Comparison of ENCODE assay signal across 28 cellular contexts in genomic region chr4:1109898-1110506, GRCh38. TPM values are rescaled to one million over a fixed set of nuclear protein-coding genes. Genes with fewer than 3 reads are reported as not detected.
DNase-seq lines count a peak whose midpoint lies in the region; ATAC-seq and TF ChIP-seq lines count a peak whose summit lies in the region.
"Had no signal": no experiment of that assay in that cellular context is flagged by ENCODE, and none has a peak within 500 bp of the region (broad histone marks: within the 10 kb centered on the region; RNA-seq: fewer than 3 reads in every experiment).

No MANE protein-coding gene starts in this region.

- no peaks in the 10 kb centered on the region for H3F3A ChIP-seq in MM.1S (ENCODE audit: insufficient read depth, low read length)

- H3K4me3 Mint-ChIP-seq in glutamatergic neuron (ENCODE audit: unreplicated experiment) (peak overlapping the region; percentile 3), progenitor cell of endocrine pancreas (ENCODE audit: low read depth) (no peak overlapping the region)
- H3K4me3 Mint-ChIP-seq: activated naive CD4-positive, alpha-beta T cell treated with anti-CD3 and anti-CD28 coated beads, Interleukin-2, amount 50 U/mL, for 24 hours; CD4-positive, alpha-beta memory T cell; dendritic cell treated with granulocyte-macrophage colony-stimulating factor and Interleukin-4, amounts not matched to agents 40 ng/mL and 50 ng/mL, for 4 days; naive B cell; T-helper 2 cell treated with Interferon-gamma antibody and Interleukin-4, amounts not matched to agents 5 μg/mL and 100 μg/mL, for 36 hours had no signal

- H2AFZ ChIP-seq in MM.1S (ENCODE audit: low read length): no peak overlapping the region

- H3K9me2 ChIP-seq in MM.1S (replicated peaks; ENCODE audit: insufficient read depth, low read length): no peaks in the 10 kb centered on the region
- H3K9me2 ChIP-seq: SK-N-SH had no signal

- H3K36me3 ChIP-seq in BLaER1 treated with 17β-estradiol and CSF1 and Interleukin-3, amounts not matched to agents 10 nM and 100 nM: no peaks in the 10 kb centered on the region
- H3K36me3 ChIP-seq in MM.1S (replicated peaks; ENCODE audit: insufficient read depth, low read length): no peaks in the 10 kb centered on the region
- H3K36me3 ChIP-seq in tibial nerve: no peaks in the 10 kb centered on the region
- H3K36me3 ChIP-seq: thoracic aorta had no signal

- no peaks in the 10 kb centered on the region for H4K20me1 ChIP-seq in BLaER1 treated with 17β-estradiol and CSF1 and Interleukin-3, amounts not matched to agents 10 nM and 100 nM
- H4K20me1 ChIP-seq in MM.1S (ENCODE audit: insufficient read depth, low read length): no peaks in the 10 kb centered on the region

- H3K4me2 ChIP-seq in BLaER1 treated with 17β-estradiol and CSF1 and Interleukin-3, amounts not matched to agents 10 nM and 100 nM: peak overlapping the region in 8 of 11 experiments; percentile 11 to 90 (median 45); a peak in 14 of 22 replicates
- H3K4me2 ChIP-seq in MM.1S (ENCODE audit: low read depth, low read length): peak overlapping the region; percentile 9; the same call in 1 of the 2 replicates
- H3K4me2 ChIP-seq: SK-N-SH had no signal

- no peak overlapping the region for H3K4me3 ChIP-seq in BLaER1 treated with 17β-estradiol and CSF1 and Interleukin-3, amounts not matched to agents 10 nM and 100 nM
- H3K4me3 ChIP-seq in MM.1S (ENCODE audit: low read length): no peak overlapping the region
- no peak overlapping the region for H3K4me3 ChIP-seq in tibial nerve
- H3K4me3 ChIP-seq: thoracic aorta had no signal

- H3K9me3 Mint-ChIP-seq in glutamatergic neuron (ENCODE audit: unreplicated experiment): peaks cover 12% of the 10 kb centered on the region
- no peaks in the 10 kb centered on the region for H3K9me3 Mint-ChIP-seq in progenitor cell of endocrine pancreas (ENCODE audit: low read depth)
- H3K9me3 Mint-ChIP-seq: activated naive CD4-positive, alpha-beta T cell treated with anti-CD3 and anti-CD28 coated beads, Interleukin-2, amount 50 U/mL, for 24 hours; CD4-positive, alpha-beta memory T cell; dendritic cell treated with granulocyte-macrophage colony-stimulating factor and Interleukin-4, amounts not matched to agents 40 ng/mL and 50 ng/mL, for 4 days; naive B cell; T-helper 2 cell treated with Interferon-gamma antibody and Interleukin-4, amounts not matched to agents 5 μg/mL and 100 μg/mL, for 36 hours had no signal

- no peaks in the 10 kb centered on the region for H3K79me2 ChIP-seq in MM.1S (ENCODE audit: low read length)

- TF ChIP-seq CTCF in MM.1S (IDR thresholded peaks at IDR 0.05; ENCODE audit: low read length) (no peak), glutamatergic neuron (IDR thresholded peaks at IDR 0.05; ENCODE audit: partially characterized antibody, unreplicated experiment) (no peak), progenitor cell of endocrine pancreas (IDR thresholded peaks at IDR 0.05; ENCODE audit: unreplicated experiment) (no peak), tibial nerve (IDR thresholded peaks at IDR 0.05) (no peak)

- peaks cover 8 to 48% (median 31%) of the 10 kb centered on the region in 10 experiments for H3K4me1 ChIP-seq in BLaER1 treated with 17β-estradiol and CSF1 and Interleukin-3, amounts not matched to agents 10 nM and 100 nM
- H3K4me1 ChIP-seq in MM.1S (ENCODE audit: low read length): 0 out of 2 replicates have a peak, but pooled peaks cover 4% of the 10 kb centered on the region
- H3K4me1 ChIP-seq in tibial nerve: peaks cover 0 to 7% (median 0%) of the 10 kb centered on the region in 4 donors

- 53 to 56% methylated on average over 8 of the region's 8 CpGs for WGBS in tibial nerve, 2 donors

- no peak for TF ChIP-seq POLR2A in tibial nerve (IDR thresholded peaks at IDR 0.05)

- peaks cover 9% of the 10 kb centered on the region for H3K36me3 Mint-ChIP-seq in glutamatergic neuron (ENCODE audit: unreplicated experiment)
- no peaks in the 10 kb centered on the region for H3K36me3 Mint-ChIP-seq in progenitor cell of endocrine pancreas (ENCODE audit: insufficient read depth)
- H3K36me3 Mint-ChIP-seq: activated naive CD4-positive, alpha-beta T cell treated with anti-CD3 and anti-CD28 coated beads, Interleukin-2, amount 50 U/mL, for 24 hours; CD4-positive, alpha-beta memory T cell; naive B cell had no signal

- peaks cover 5% of the 10 kb centered on the region for H3K27me3 Mint-ChIP-seq in glutamatergic neuron (ENCODE audit: unreplicated experiment)
- H3K27me3 Mint-ChIP-seq in progenitor cell of endocrine pancreas: peaks cover 19% of the 10 kb centered on the region

- DNase-seq in MM.1S: no peak
- DNase-seq in glutamatergic neuron: no peak
- no peak for DNase-seq in progenitor cell of endocrine pancreas (ENCODE audit: low spot score, unreplicated experiment)
- DNase-seq in tibial nerve (ENCODE audit: low spot score in 2 of 2): no peak
- no peak for DNase-seq in hippocampal formation (lab: John Stamatoyannopoulos, UW)
- DNase-seq: activated CD4-positive, alpha-beta T cell treated with anti-CD3 and anti-CD28 coated beads, Interleukin-2, amount 50 U/mL, for 1 hour; anterior cingulate cortex; CD4-positive, alpha-beta memory T cell; DMS53; GOT3; Kasumi-1; mesendoderm; naive B cell; NCI-H1694; NCI-H526 treated with DMSO at 0.1 percent for 48 hours; RPMI8226; SK-N-SH; stimulated activated CD4-positive, alpha-beta T cell treated with anti-CD3 and anti-CD28 coated beads, Interleukin-15, amount 100 ng/mL, for 24 hours; stimulated activated naive CD8-positive, alpha-beta T cell treated with anti-CD3 and anti-CD28 coated beads, Interleukin-15, Interleukin-2, amounts not matched to agents 100 U/mL and 50 U/mL, for 24 hours had no signal

- TF ChIP-seq EP300 in tibial nerve (IDR thresholded peaks at IDR 0.05): no peak

- no peak overlapping the region for H3K27ac Mint-ChIP-seq in glutamatergic neuron (ENCODE audit: unreplicated experiment)
- peak overlapping the region; percentile 16 for H3K27ac Mint-ChIP-seq in progenitor cell of endocrine pancreas
- H3K27ac Mint-ChIP-seq: activated naive CD4-positive, alpha-beta T cell treated with anti-CD3 and anti-CD28 coated beads, Interleukin-2, amount 50 U/mL, for 24 hours; dendritic cell treated with granulocyte-macrophage colony-stimulating factor and Interleukin-4, amounts not matched to agents 40 ng/mL and 50 ng/mL, for 4 days; naive B cell had no signal

- ATAC-seq in HG03196 (IDR thresholded peaks at IDR 0.05; ENCODE audit: unreplicated experiment): no peak
- no peak for ATAC-seq in GM18873 (IDR thresholded peaks at IDR 0.05; ENCODE audit: low FRiP score, unreplicated experiment)
- ATAC-seq: left lobe of liver; sciatic nerve; stimulated activated naive CD8-positive, alpha-beta T cell treated with anti-CD3 and anti-CD28 coated beads, Interleukin-15, Interleukin-2, amounts not matched to agents 100 U/mL and 50 U/mL, for 24 hours had no signal

- H3K27ac ChIP-seq in BLaER1 treated with 17β-estradiol and CSF1 and Interleukin-3, amounts not matched to agents 10 nM and 100 nM: no peak overlapping the region
- H3K27ac ChIP-seq in MM.1S (ENCODE audit: low read length) (no peak overlapping the region), tibial nerve (no peak overlapping the region)
- H3K27ac ChIP-seq: thoracic aorta had no signal

- H3K9ac ChIP-seq in BLaER1 treated with 17β-estradiol and CSF1 and Interleukin-3, amounts not matched to agents 10 nM and 100 nM: no peak overlapping the region
- H3K9ac ChIP-seq in MM.1S (ENCODE audit: low read length): no peak overlapping the region
- H3K9ac ChIP-seq: SK-N-SH had no signal

- H3K4me1 Mint-ChIP-seq in glutamatergic neuron (ENCODE audit: low read depth, unreplicated experiment): peaks cover 16% of the 10 kb centered on the region
- peaks cover 9% of the 10 kb centered on the region for H3K4me1 Mint-ChIP-seq in progenitor cell of endocrine pancreas (ENCODE audit: low read depth)

- H3K9me3 ChIP-seq in BLaER1 treated with 17β-estradiol and CSF1 and Interleukin-3, amounts not matched to agents 10 nM and 100 nM (replicated peaks in 1 of 11): no peaks in the 10 kb centered on the region
- no peaks in the 10 kb centered on the region for H3K9me3 ChIP-seq in MM.1S (replicated peaks; ENCODE audit: insufficient read depth, low read length)
- no peaks in the 10 kb centered on the region for H3K9me3 ChIP-seq in tibial nerve
- H3K9me3 ChIP-seq: SK-N-SH, thoracic aorta had no signal

- H3K27me3 ChIP-seq in BLaER1 treated with 17β-estradiol and CSF1 and Interleukin-3, amounts not matched to agents 10 nM and 100 nM: peaks cover 4 to 23% (median 16%) of the 10 kb centered on the region in 11 experiments; a peak in 19 of 22 replicates
- H3K27me3 ChIP-seq in MM.1S (replicated peaks; ENCODE audit: insufficient read depth, low read length) (no peaks in the 10 kb centered on the region; the same call in 1 of the 2 replicates), tibial nerve (peaks cover 0 to 44% of the 10 kb centered on the region in 2 donors)

RNA-seq across cellular contexts. Expression of gene RNF212, which starts 3.4 kb away (rescaled TPM):
- total RNA-seq in glutamatergic neuron (ENCODE audit: unreplicated experiment) (11.1 TPM), progenitor cell of endocrine pancreas (11.2 and 11.6 TPM in 2 replicates), tibial nerve (10 to 100 TPM in 2 of 4 donors, 1 to 10 TPM in 2; 2.5 to 24.7 (median 9.8) TPM)
